Comparison of ENCODE assay signal across 10 cellular contexts in genomic region chr12:24754690-24755638, GRCh38.
DNase-seq lines count a peak whose midpoint lies in the region; ATAC-seq and TF ChIP-seq lines count a peak whose summit lies in the region.
"Had no signal": no experiment of that assay in that cellular context is flagged by ENCODE, and none has a peak within 500 bp of the region (broad histone marks: within the 10 kb centered on the region; RNA-seq: fewer than 3 reads in every experiment).

No MANE protein-coding gene starts in this region.

- intact Hi-C loops in stomach (cut with DNase I; ENCODE audit: low total_unique reads), result no loop called here
- intact Hi-C loops in CD4-positive, alpha-beta T cell (cut with DNase I, micrococcal nuclease), result no loop called here

- no peaks in the 10 kb centered on the region for H3K36me3 Mint-ChIP-seq in CD4-positive, alpha-beta T cell (ENCODE audit: low read depth)
- no peaks in the 10 kb centered on the region for H3K36me3 Mint-ChIP-seq in osteocyte (ENCODE audit: unreplicated experiment)

- no peak for TF ChIP-seq POLR2A in stomach (IDR thresholded peaks at IDR 0.05)

- CTCF ChIA-PET in AG04449 (lab: Yijun Ruan, JAX) (interaction anchor here (1.2 kb wide), 1 partner anchor 24 kb away, joined by 3 read pairs; no protein-coding TSS in a partner anchor), GM10248 (lab: Yijun Ruan, JAX) (interaction anchor here (1.4 to 3.0 kb wide), 3 partner anchors 13 to 25 kb away, joined by 4 to 6 read pairs (median 5); no protein-coding TSS in a partner anchor)
- CTCF ChIA-PET in CD4-positive, alpha-beta T cell (lab: Charles Lee), result no interaction called here

- 46% methylated on average over 7 of the region's 7 CpGs for WGBS in liver
- 27 to 51% (median 42%) methylated on average over 7 of the region's 7 CpGs for WGBS in stomach, 5 donors

- peak in 1 of 2 donors; percentile 23 for TF ChIP-seq RAD21 in liver (IDR thresholded peaks at IDR 0.05)

- no peaks in the 10 kb centered on the region for H3K27me3 ChIP-seq in adipocyte (replicated peaks; ENCODE audit: control insufficient read depth, insufficient read depth, low read length)
- peaks cover 0 to 2% (median 0%) of the 10 kb centered on the region in 4 donors for H3K27me3 ChIP-seq in liver (ENCODE audit: control insufficient read depth in 4 of 4, insufficient read depth in 4 of 4, low read length in 3 of 4)
- H3K27me3 ChIP-seq in stomach, result no peaks in the 10 kb centered on the region
- peaks cover 7% of the 10 kb centered on the region for H3K27me3 ChIP-seq in CD4-positive, alpha-beta T cell (ENCODE audit: control insufficient read depth, insufficient read depth, low read length)

- no peak overlapping the region for H3K27ac ChIP-seq in liver (ENCODE audit: low read depth in 1 of 2, low read length in 2 of 2)
- peak overlapping the region in 2 of 5 donors; percentile 30 to 35 for H3K27ac ChIP-seq in stomach
- no peak overlapping the region for H3K27ac ChIP-seq in CD4-positive, alpha-beta T cell (ENCODE audit: low read depth, low read length)

- DNase-seq in AG04449 (ENCODE audit: low read depth, low spot score) (peak; percentile 59), HCEC 1CT (peak; percentile 94), adipocyte (ENCODE audit: low read depth) (peak; percentile 55), stomach (no peak), GM10248 (ENCODE audit: extremely low spot score) (no peak), osteocyte (ENCODE audit: extremely low spot score, unreplicated experiment) (no peak)
- DNase-seq in CD4-positive, alpha-beta T cell, result no peak
- DNase-seq: activated CD4-positive, alpha-beta T cell treated with anti-CD3 and anti-CD28 coated beads for 4 hours had no signal

- H3K27ac Mint-ChIP-seq in CD4-positive, alpha-beta T cell, result no peak overlapping the region
- no peak overlapping the region for H3K27ac Mint-ChIP-seq in osteocyte (ENCODE audit: unreplicated experiment)
- H3K27ac Mint-ChIP-seq: stimulated activated naive CD8-positive, alpha-beta T cell treated with anti-CD3 and anti-CD28 coated beads, Interleukin-15, Interleukin-2, amounts not matched to agents 100 ng/mL and 50 ng/mL, for 24 hours had no signal

- H3K9me3 ChIP-seq in adipocyte (ENCODE audit: control insufficient read depth, low read length) (no peaks in the 10 kb centered on the region), liver (ENCODE audit: control insufficient read depth in 4 of 4, low read length in 3 of 4) (no peaks in the 10 kb centered on the region), stomach (no peaks in the 10 kb centered on the region)
- no peaks in the 10 kb centered on the region for H3K9me3 ChIP-seq in CD4-positive, alpha-beta T cell (ENCODE audit: control insufficient read depth, low read length)

- POLR2A ChIA-PET in AG04449 (lab: Yijun Ruan, JAX) (no interaction called here), GM10248 (lab: Yijun Ruan, JAX) (no interaction called here)
- POLR2A ChIA-PET in CD4-positive, alpha-beta T cell (lab: Charles Lee), result no interaction called here

- H3K9ac ChIP-seq in adipocyte (ENCODE audit: low read length) (no peak overlapping the region), liver (ENCODE audit: low read depth in 1 of 2, low read length in 2 of 2) (no peak overlapping the region)

- no peak for ATAC-seq in CD4-positive, alpha-beta T cell (ENCODE audit: poor library complexity)

- TF ChIP-seq EP300 in stomach (IDR thresholded peaks at IDR 0.05), result no peak

- peaks cover 3% of the 10 kb centered on the region for H3K27me3 Mint-ChIP-seq in CD4-positive, alpha-beta T cell
- no peaks in the 10 kb centered on the region for H3K27me3 Mint-ChIP-seq in osteocyte (ENCODE audit: unreplicated experiment)

- TF ChIP-seq CTCF in AG04449 (IDR thresholded peaks at IDR 0.05; ENCODE audit: insufficient read depth, low read length, missing control alignments) (no peak), liver (IDR thresholded peaks at IDR 0.05; ENCODE audit: low read depth, low read length, missing input control) (no peak), stomach (IDR thresholded peaks at IDR 0.05) (no peak), GM10248 (IDR thresholded peaks at IDR 0.05; ENCODE audit: control extremely low read depth, extremely low read depth, low read depth, missing control alignments) (no peak), osteocyte (IDR thresholded peaks at IDR 0.05) (no peak)
- TF ChIP-seq CTCF in CD4-positive, alpha-beta T cell (IDR thresholded peaks at IDR 0.05), result no peak

- H3K9me3 Mint-ChIP-seq in CD4-positive, alpha-beta T cell, result no peaks in the 10 kb centered on the region
- no peaks in the 10 kb centered on the region for H3K9me3 Mint-ChIP-seq in osteocyte (ENCODE audit: unreplicated experiment)
- H3K9me3 Mint-ChIP-seq: stimulated activated naive CD8-positive, alpha-beta T cell treated with anti-CD3 and anti-CD28 coated beads, Interleukin-15, Interleukin-2, amounts not matched to agents 100 ng/mL and 50 ng/mL, for 24 hours had no signal

- H3K4me1 ChIP-seq in adipocyte (ENCODE audit: control insufficient read depth, insufficient read depth, low read length) (peaks cover 11% of the 10 kb centered on the region), liver (ENCODE audit: control insufficient read depth in 4 of 4, insufficient read depth in 4 of 4, low read length in 3 of 4) (peaks cover 4 to 13% (median 9%) of the 10 kb centered on the region in 4 donors), stomach (peaks cover 0 to 8% (median 0%) of the 10 kb centered on the region in 4 donors)

- H3K4me3 Mint-ChIP-seq in CD4-positive, alpha-beta T cell, result no peak overlapping the region
- H3K4me3 Mint-ChIP-seq in osteocyte (ENCODE audit: unreplicated experiment), result no peak overlapping the region
- H3K4me3 Mint-ChIP-seq: stimulated activated naive CD8-positive, alpha-beta T cell treated with anti-CD3 and anti-CD28 coated beads, Interleukin-15, Interleukin-2, amounts not matched to agents 100 ng/mL and 50 ng/mL, for 24 hours had no signal

- H3K4me3 ChIP-seq in AG04449 (ENCODE audit: low read depth, low read length) (no peak overlapping the region), adipocyte (ENCODE audit: low read length) (no peak overlapping the region), liver (ENCODE audit: low read depth in 1 of 3, low read length in 3 of 3) (no peak overlapping the region), stomach (no peak overlapping the region)

- H3K36me3 ChIP-seq in adipocyte (ENCODE audit: control insufficient read depth, insufficient read depth, low read length, severe bottlenecking) (no peaks in the 10 kb centered on the region), liver (ENCODE audit: control insufficient read depth in 4 of 4, insufficient read depth in 3 of 4, low read depth in 1 of 4, low read length in 3 of 4) (no peaks in the 10 kb centered on the region), stomach (no peaks in the 10 kb centered on the region)

- no peaks in the 10 kb centered on the region for H3K4me1 Mint-ChIP-seq in CD4-positive, alpha-beta T cell (ENCODE audit: low read depth)
- peaks cover 48% of the 10 kb centered on the region for H3K4me1 Mint-ChIP-seq in osteocyte (ENCODE audit: unreplicated experiment)

TF ChIP-seq in liver, 16 proteins besides CTCF, POLR2A, EP300 and RAD21 (continues in another document):
- TF ChIP-seq ZBTB33 (IDR thresholded peaks at IDR 0.05), result peak; percentile 39
- TF ChIP-seq TAF1 (conservative IDR thresholded peaks at IDR 0.05), result no peak
- TF ChIP-seq FOXA2 (IDR thresholded peaks at IDR 0.05), result peak; percentile 99
- TF ChIP-seq NR2F2 (IDR thresholded peaks at IDR 0.05), result no peak
- no peak for TF ChIP-seq GABPA (IDR thresholded peaks at IDR 0.05 in 1 of 2, conservative IDR thresholded peaks at IDR 0.05 in 1 of 2)
- peak; percentile 40 for TF ChIP-seq YY1 (IDR thresholded peaks at IDR 0.05)
- TF ChIP-seq HNF4A (conservative IDR thresholded peaks at IDR 0.05), result peak; percentile 74 to 81
- TF ChIP-seq SP1 (IDR thresholded peaks at IDR 0.05), result peak; percentile 62
- TF ChIP-seq FOXA1 (IDR thresholded peaks at IDR 0.05), result peak; percentile 99
- peak; percentile 47 for TF ChIP-seq HNF4G (IDR thresholded peaks at IDR 0.05)
- peak; percentile 82 to 84 for TF ChIP-seq RXRA (IDR thresholded peaks at IDR 0.05)
- no peak for TF ChIP-seq ATF3 (IDR thresholded peaks at IDR 0.05)

Comparison
In these comparisons a context has a peak if more than half of its experiments do, and no peak if none do; other contexts are left out.
1. DNase-seq: peak in AG04449 (single experiment), HCEC 1CT (single experiment) and adipocyte (single experiment); none in stomach (single experiment), GM10248 (single experiment), CD4-positive, alpha-beta T cell (0 of 10) and osteocyte (single experiment).